17 cellular contexts compared by ENCODE assay signal in the genomic region with DNA sequence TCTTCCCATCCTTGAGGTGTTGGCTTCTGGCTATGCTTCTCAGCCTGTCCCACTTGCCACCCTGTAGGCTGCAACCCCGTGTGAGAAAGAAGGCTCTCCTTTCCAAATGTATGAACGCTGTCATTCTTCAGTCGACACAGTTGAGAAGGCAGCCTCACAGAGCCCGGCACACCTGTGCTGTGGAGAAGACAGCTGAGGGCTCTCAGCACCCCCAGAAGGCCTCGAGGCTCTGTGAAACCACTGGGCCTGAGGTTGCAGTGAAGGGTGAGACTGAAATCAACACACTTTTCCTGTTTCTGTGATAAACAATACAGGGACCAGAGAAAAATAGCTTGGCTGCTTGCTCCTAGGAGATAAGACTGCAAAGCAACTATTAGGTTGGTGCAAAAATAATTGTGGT. TPM values are rescaled to one million over a fixed set of nuclear protein-coding genes. Genes with fewer than 3 reads are reported as not detected.
DNase-seq lines count a peak whose midpoint lies in the region; ATAC-seq and TF ChIP-seq lines count a peak whose summit lies in the region.
"Had no signal": no experiment of that assay in that cellular context is flagged by ENCODE, and none has a peak within 500 bp of the region (broad histone marks: within the 10 kb centered on the region; RNA-seq: fewer than 3 reads in every experiment).

No MANE protein-coding gene starts in this region.

- no peaks in the 10 kb centered on the region for H3K79me2 ChIP-seq in neural cell (replicated peaks; ENCODE audit: insufficient read depth, low read length)

- no peaks in the 10 kb centered on the region for H3F3A ChIP-seq in neural cell (ENCODE audit: insufficient read depth, low read length, poor library complexity, severe bottlenecking)

- TF ChIP-seq RAD21 in neural cell (conservative IDR thresholded peaks at IDR 0.05): no peak

- H3K27ac Mint-ChIP-seq in activated CD4-positive, alpha-beta T cell treated with anti-CD3 and anti-CD28 coated beads, Interleukin-2, amount 10 ng/mL, durations not matched to agents 24 days and 14 days: no peak overlapping the region

- intact Hi-C loops in activated CD4-positive, alpha-beta T cell treated with anti-CD3 and anti-CD28 coated beads, Interleukin-2, amount 10 ng/mL, durations not matched to agents 24 days and 14 days (cut with micrococcal nuclease): no loop called here

- no peaks in the 10 kb centered on the region for H3K36me3 Mint-ChIP-seq in activated CD4-positive, alpha-beta T cell treated with anti-CD3 and anti-CD28 coated beads, Interleukin-2, amount 10 ng/mL, durations not matched to agents 24 days and 14 days (ENCODE audit: low read depth)

- H3K9me3 ChIP-seq in KOPT-K1 (ENCODE audit: insufficient read depth, low read length, poor library complexity, severe bottlenecking) (no peaks in the 10 kb centered on the region), neural cell (ENCODE audit: low read length) (no peaks in the 10 kb centered on the region), tibial nerve (no peaks in the 10 kb centered on the region)
- H3K9me3 ChIP-seq: breast epithelium, gastrocnemius medialis, SK-N-SH, thoracic aorta had no signal

- H3K9me3 Mint-ChIP-seq in activated CD4-positive, alpha-beta T cell treated with anti-CD3 and anti-CD28 coated beads, Interleukin-2, amount 10 ng/mL, durations not matched to agents 24 days and 14 days: no peaks in the 10 kb centered on the region

- no peak for TF ChIP-seq CTCF in GM13976 (IDR thresholded peaks at IDR 0.05; ENCODE audit: borderline replicate concordance, control extremely low read depth, extremely low read depth, insufficient read depth, missing control alignments)
- no peak for TF ChIP-seq CTCF in neural cell (IDR thresholded peaks at IDR 0.05; ENCODE audit: poor library complexity, severe bottlenecking)
- no peak for TF ChIP-seq CTCF in tibial nerve (IDR thresholded peaks at IDR 0.05)
- no peak for TF ChIP-seq CTCF in RWPE1 (conservative IDR thresholded peaks at IDR 0.05; ENCODE audit: low read depth)

- WGBS in tibial nerve, 2 donors: 61 to 65% methylated on average over 5 of the region's 5 CpGs

- CTCF ChIA-PET in RWPE1 (lab: Yijun Ruan, JAX): no interaction called here

- no peak overlapping the region for H3K4me3 ChIP-seq in neural cell (ENCODE audit: low read length)
- H3K4me3 ChIP-seq in tibial nerve: no peak overlapping the region
- H3K4me3 ChIP-seq: breast epithelium, gastrocnemius medialis, thoracic aorta had no signal

- in situ Hi-C loops in GM13976 (cut with MboI; ENCODE audit: low sequenced_read_pairs, unreplicated experiment): no loop called here

- H3K9ac ChIP-seq in neural cell (ENCODE audit: low read length): no peak overlapping the region
- H3K9ac ChIP-seq: SK-N-SH had no signal

- peaks cover 21% of the 10 kb centered on the region for H3K27me3 Mint-ChIP-seq in activated CD4-positive, alpha-beta T cell treated with anti-CD3 and anti-CD28 coated beads, Interleukin-2, amount 10 ng/mL, durations not matched to agents 24 days and 14 days

- no peaks in the 10 kb centered on the region for H4K20me1 ChIP-seq in neural cell (ENCODE audit: insufficient read depth)

- ATAC-seq in HG02623 (IDR thresholded peaks at IDR 0.05; ENCODE audit: unreplicated experiment): peak; percentile 63
- ATAC-seq: gastrocnemius medialis had no signal

- no peaks in the 10 kb centered on the region for H3K4me1 Mint-ChIP-seq in activated CD4-positive, alpha-beta T cell treated with anti-CD3 and anti-CD28 coated beads, Interleukin-2, amount 10 ng/mL, durations not matched to agents 24 days and 14 days

- no peaks in the 10 kb centered on the region for H3K36me3 ChIP-seq in KOPT-K1 (ENCODE audit: insufficient read depth, low read length)
- H3K36me3 ChIP-seq in neural cell (ENCODE audit: insufficient read depth, low read length): no peaks in the 10 kb centered on the region
- no peaks in the 10 kb centered on the region for H3K36me3 ChIP-seq in tibial nerve
- H3K36me3 ChIP-seq: breast epithelium, gastrocnemius medialis, thoracic aorta had no signal

- peak; percentile 35 for DNase-seq in GM13976 (ENCODE audit: low spot score)
- DNase-seq in tibial nerve (ENCODE audit: low spot score in 2 of 2): no peak
- no peak for DNase-seq in activated CD4-positive, alpha-beta T cell treated with anti-CD3 and anti-CD28 coated beads, Interleukin-2, amount 10 ng/mL, durations not matched to agents 24 days and 14 days
- no peak for DNase-seq in RWPE1 (ENCODE audit: low spot score)
- no peak for DNase-seq in NCI-H1048 (lab: John Stamatoyannopoulos, UW)
- DNase-seq: activated naive CD4-positive, alpha-beta T cell treated with anti-CD3 and anti-CD28 coated beads, Interleukin-2, amount 50 U/mL, for 16 hours; DMS153; gastrocnemius medialis; NCI-H1092; NK-92 treated with Interleukin-12 subunit alpha and Interleukin-12 subunit beta, amount 100 ng/mL, for 24 hours; SK-N-SH had no signal

- H3K4me3 Mint-ChIP-seq in activated CD4-positive, alpha-beta T cell treated with anti-CD3 and anti-CD28 coated beads, Interleukin-2, amount 10 ng/mL, durations not matched to agents 24 days and 14 days: no peak overlapping the region

- H3K9me2 ChIP-seq in neural cell (ENCODE audit: insufficient read depth, low read length): no peaks in the 10 kb centered on the region
- H3K9me2 ChIP-seq: SK-N-SH had no signal

- H3K27ac ChIP-seq in KOPT-K1 (ENCODE audit: low read depth, low read length, poor library complexity, severe bottlenecking): peak overlapping the region; percentile 10
- peak overlapping the region; percentile 11 for H3K27ac ChIP-seq in neural cell (ENCODE audit: low read length)
- no peak overlapping the region for H3K27ac ChIP-seq in tibial nerve
- H3K27ac ChIP-seq in RWPE1: no peak overlapping the region
- H3K27ac ChIP-seq: breast epithelium, gastrocnemius medialis, thoracic aorta had no signal

- no peaks in the 10 kb centered on the region for H3K27me3 ChIP-seq in neural cell (ENCODE audit: insufficient read depth, low read depth, low read length)
- H3K27me3 ChIP-seq in tibial nerve: no peaks in the 10 kb centered on the region
- H3K27me3 ChIP-seq: breast epithelium, gastrocnemius medialis had no signal

- no peaks in the 10 kb centered on the region for H3K4me1 ChIP-seq in tibial nerve
- H3K4me1 ChIP-seq: breast epithelium, gastrocnemius medialis had no signal

- TF ChIP-seq EP300 in neural cell (conservative IDR thresholded peaks at IDR 0.05; ENCODE audit: poor library complexity, severe bottlenecking) (no peak), tibial nerve (IDR thresholded peaks at IDR 0.05) (no peak)

- TF ChIP-seq POLR2A in tibial nerve (IDR thresholded peaks at IDR 0.05): no peak

- no peak overlapping the region for H3K4me2 ChIP-seq in neural cell (ENCODE audit: low read length)
- H3K4me2 ChIP-seq: SK-N-SH had no signal

- no peak overlapping the region for H2AFZ ChIP-seq in neural cell (ENCODE audit: low read depth, low read length)

- POLR2A ChIA-PET in RWPE1 (lab: Yijun Ruan, JAX; ENCODE audit: low non-redundant PET): no interaction called here

TF ChIP-seq in neural cell, 6 proteins besides CTCF, POLR2A, EP300 and RAD21:
- TF ChIP-seq EZH2 (IDR thresholded peaks at IDR 0.05; ENCODE audit: borderline replicate concordance, insufficient read depth, low read length, poor library complexity, severe bottlenecking): no peak
- TF ChIP-seq MXI1 (conservative IDR thresholded peaks at IDR 0.05; ENCODE audit: poor library complexity, severe bottlenecking): no peak
- TF ChIP-seq SMC3 (conservative IDR thresholded peaks at IDR 0.05; ENCODE audit: poor library complexity): no peak
- TF ChIP-seq, protein P1, sequence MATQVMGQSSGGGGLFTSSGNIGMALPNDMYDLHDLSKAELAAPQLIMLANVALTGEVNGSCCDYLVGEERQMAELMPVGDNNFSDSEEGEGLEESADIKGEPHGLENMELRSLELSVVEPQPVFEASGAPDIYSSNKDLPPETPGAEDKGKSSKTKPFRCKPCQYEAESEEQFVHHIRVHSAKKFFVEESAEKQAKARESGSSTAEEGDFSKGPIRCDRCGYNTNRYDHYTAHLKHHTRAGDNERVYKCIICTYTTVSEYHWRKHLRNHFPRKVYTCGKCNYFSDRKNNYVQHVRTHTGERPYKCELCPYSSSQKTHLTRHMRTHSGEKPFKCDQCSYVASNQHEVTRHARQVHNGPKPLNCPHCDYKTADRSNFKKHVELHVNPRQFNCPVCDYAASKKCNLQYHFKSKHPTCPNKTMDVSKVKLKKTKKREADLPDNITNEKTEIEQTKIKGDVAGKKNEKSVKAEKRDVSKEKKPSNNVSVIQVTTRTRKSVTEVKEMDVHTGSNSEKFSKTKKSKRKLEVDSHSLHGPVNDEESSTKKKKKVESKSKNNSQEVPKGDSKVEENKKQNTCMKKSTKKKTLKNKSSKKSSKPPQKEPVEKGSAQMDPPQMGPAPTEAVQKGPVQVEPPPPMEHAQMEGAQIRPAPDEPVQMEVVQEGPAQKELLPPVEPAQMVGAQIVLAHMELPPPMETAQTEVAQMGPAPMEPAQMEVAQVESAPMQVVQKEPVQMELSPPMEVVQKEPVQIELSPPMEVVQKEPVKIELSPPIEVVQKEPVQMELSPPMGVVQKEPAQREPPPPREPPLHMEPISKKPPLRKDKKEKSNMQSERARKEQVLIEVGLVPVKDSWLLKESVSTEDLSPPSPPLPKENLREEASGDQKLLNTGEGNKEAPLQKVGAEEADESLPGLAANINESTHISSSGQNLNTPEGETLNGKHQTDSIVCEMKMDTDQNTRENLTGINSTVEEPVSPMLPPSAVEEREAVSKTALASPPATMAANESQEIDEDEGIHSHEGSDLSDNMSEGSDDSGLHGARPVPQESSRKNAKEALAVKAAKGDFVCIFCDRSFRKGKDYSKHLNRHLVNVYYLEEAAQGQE (IDR thresholded peaks at IDR 0.05; ENCODE audit: borderline replicate concordance): no peak
- TF ChIP-seq TAF1 (IDR thresholded peaks at IDR 0.05; ENCODE audit: low read depth): no peak
- no peak for TF ChIP-seq POLR2AphosphoS5 (IDR thresholded peaks at IDR 0.05)

RNA-seq across cellular contexts. Expression of a gene that starts 4.9 kb away (rescaled TPM):
- not detected in 2 replicates for polyA plus RNA-seq in neural cell
- polyA minus RNA-seq in neural cell: not detected in 2 replicates
- total RNA-seq in tibial nerve: not detected
- total RNA-seq in activated CD4-positive, alpha-beta T cell treated with anti-CD3 and anti-CD28 coated beads, Interleukin-2, amount 10 ng/mL, durations not matched to agents 24 days and 14 days: not detected in 2 replicates
- total RNA-seq: breast epithelium, gastrocnemius medialis, H4, thoracic aorta had no signal
- polyA plus RNA-seq: SK-N-SH had no signal

RNA-seq across cellular contexts. Expression of a gene that starts 52.8 kb away (rescaled TPM):
- 634 and 677 TPM in 2 replicates for polyA plus RNA-seq in neural cell
- 192 and 231 TPM in 2 replicates for polyA minus RNA-seq in neural cell
- 100 to 1,000 TPM in 3 of 4 donors, 10 to 100 TPM in 1; 80.8 to 114 (median 105) TPM for total RNA-seq in tibial nerve
- total RNA-seq in activated CD4-positive, alpha-beta T cell treated with anti-CD3 and anti-CD28 coated beads, Interleukin-2, amount 10 ng/mL, durations not matched to agents 24 days and 14 days: 125 and 133 TPM in 2 replicates

Comparison
In these comparisons a context has a peak if more than half of its experiments do, and no peak if none do; other contexts are left out.
1. H3K27ac ChIP-seq: peak in KOPT-K1 (single experiment) and neural cell (single experiment); none in tibial nerve (0 of 4) and RWPE1 (single experiment).